In the genomic region with DNA sequence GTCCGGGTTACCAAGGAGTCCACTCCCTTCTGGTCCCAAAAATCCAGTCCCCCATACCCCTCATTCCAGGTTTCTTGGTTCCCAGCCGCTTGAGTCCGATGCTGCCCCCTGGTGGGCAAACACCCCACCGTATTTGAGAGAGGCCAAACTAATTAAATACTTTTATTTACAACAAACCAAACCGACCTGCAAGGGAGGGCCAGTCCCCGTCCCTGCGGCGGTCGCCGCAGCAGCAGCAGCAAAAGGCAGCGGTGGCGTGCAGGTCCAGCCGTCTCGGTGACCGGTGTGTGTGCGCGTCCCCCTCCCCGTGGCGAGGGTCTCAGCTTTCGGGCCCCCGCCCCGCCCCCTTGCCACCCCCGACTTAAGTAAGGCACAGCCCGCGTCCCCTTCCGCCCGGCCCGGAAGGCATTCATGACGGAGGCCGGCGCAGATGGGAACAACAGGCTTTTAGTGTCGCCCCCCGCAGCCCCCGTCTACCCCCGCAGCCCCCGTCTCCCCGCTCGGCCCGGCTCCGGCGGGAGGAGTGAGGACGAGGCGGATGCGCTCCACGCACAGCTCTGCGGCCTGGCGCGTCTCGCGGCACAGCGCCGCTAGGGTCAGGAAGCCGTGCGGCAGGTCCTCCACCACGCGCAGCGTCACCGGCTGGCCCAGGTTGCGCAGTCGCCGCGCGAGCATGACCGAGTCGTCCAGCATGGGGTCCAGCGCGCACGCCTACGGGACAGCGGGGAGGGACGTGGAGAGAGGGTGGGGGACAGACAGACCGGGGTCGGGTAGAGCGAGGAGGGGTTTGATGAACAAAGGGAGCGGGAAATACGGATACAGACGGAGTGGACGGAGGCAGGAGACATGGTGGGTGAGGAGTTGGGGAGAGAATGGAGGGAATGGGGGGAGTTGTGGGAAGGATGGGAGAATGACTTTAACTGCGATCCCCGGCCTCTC, we compare ENCODE assay signal across 8 cellular contexts. TPM values are rescaled to one million over a fixed set of nuclear protein-coding genes. Genes with fewer than 3 reads are reported as not detected.
DNase-seq lines count a peak whose midpoint lies in the region; ATAC-seq and TF ChIP-seq lines count a peak whose summit lies in the region.

No MANE protein-coding gene starts in this region.

- no peak for TF ChIP-seq POLR2A in tibial nerve (IDR thresholded peaks at IDR 0.05)

- 1 to 2% methylated on average over 74 to 80 of the region's 80 CpGs for WGBS in heart right ventricle, 2 donors
- 1% methylated on average over 42 to 64 of the region's 80 CpGs for WGBS in tibial nerve, 2 donors

- H3K27me3 ChIP-seq in DND-41 (ENCODE audit: insufficient read depth, low read length, poor library complexity) = no peaks in the 10 kb centered on the region
- no peaks in the 10 kb centered on the region for H3K27me3 ChIP-seq in adipocyte (replicated peaks; ENCODE audit: control insufficient read depth, insufficient read depth, low read length)
- no peaks in the 10 kb centered on the region for H3K27me3 ChIP-seq in heart right ventricle
- no peaks in the 10 kb centered on the region for H3K27me3 ChIP-seq in tibial nerve

- no peak for TF ChIP-seq EP300 in tibial nerve (IDR thresholded peaks at IDR 0.05)

- H4K20me1 ChIP-seq in DND-41 (ENCODE audit: insufficient read depth, low read length) = peaks cover 19% of the 10 kb centered on the region

- H2AFZ ChIP-seq in DND-41 (ENCODE audit: low read depth, low read length) = 0 out of 2 replicates have a peak overlapping the region, but pooled peaks have one; percentile 39

- H3K4me3 ChIP-seq in DND-41 (ENCODE audit: low read depth in 1 of 2, low read length in 2 of 2) (peak overlapping the region in 1 of 2 experiments; percentile 54; a peak in 2 of 4 replicates), adipocyte (ENCODE audit: low read length) (peak overlapping the region; percentile 72), heart right ventricle (peak overlapping the region; percentile 44 to 75 (median 62)), tibial nerve (peak overlapping the region; percentile 45 to 78 (median 62))

- H3K79me2 ChIP-seq in DND-41 (ENCODE audit: insufficient read depth, low read length) = peaks cover 13% of the 10 kb centered on the region

- TF ChIP-seq CTCF in DND-41 (IDR thresholded peaks at IDR 0.05; ENCODE audit: borderline replicate concordance, extremely low read depth, low read length, poor library complexity, severe bottlenecking) (peak; percentile 84), heart right ventricle (IDR thresholded peaks at IDR 0.05) (peak; percentile 80 to 94 (median 85)), tibial nerve (IDR thresholded peaks at IDR 0.05) (peak; percentile 76 to 90 (median 81))

- H3K4me1 ChIP-seq in DND-41 (ENCODE audit: insufficient read depth, low read length) (peaks cover 23% of the 10 kb centered on the region), adipocyte (ENCODE audit: control insufficient read depth, insufficient read depth, low read length) (peaks cover 17% of the 10 kb centered on the region), heart right ventricle (peaks cover 5 to 33% (median 25%) of the 10 kb centered on the region in 9 donors), tibial nerve (peaks cover 0 to 31% (median 11%) of the 10 kb centered on the region in 4 donors)

- peaks cover 17% of the 10 kb centered on the region for H3K36me3 ChIP-seq in DND-41 (ENCODE audit: insufficient read depth, low read length)
- H3K36me3 ChIP-seq in adipocyte (ENCODE audit: control insufficient read depth, insufficient read depth, low read length, severe bottlenecking) = peaks cover 37% of the 10 kb centered on the region
- H3K36me3 ChIP-seq in heart right ventricle = peaks cover 0 to 32% (median 10%) of the 10 kb centered on the region in 9 donors
- H3K36me3 ChIP-seq in tibial nerve = peaks cover 0 to 16% (median 0%) of the 10 kb centered on the region in 3 donors

- H3K4me2 ChIP-seq in DND-41 (ENCODE audit: insufficient read depth, low read length) = peak overlapping the region; percentile 63

- ATAC-seq in DND-41 (ENCODE audit: insufficient read depth, low read depth) (peak; percentile 23; the same call in 2 of the 3 replicates), heart right ventricle (peak; percentile 59 to 70 (median 64)), HG03520 (IDR thresholded peaks at IDR 0.05; ENCODE audit: unreplicated experiment) (no peak)

- H3K9me3 ChIP-seq in DND-41 (ENCODE audit: insufficient read depth, low read length, severe bottlenecking) = no peaks in the 10 kb centered on the region
- H3K9me3 ChIP-seq in adipocyte (ENCODE audit: control insufficient read depth, low read length) = no peaks in the 10 kb centered on the region
- H3K9me3 ChIP-seq in heart right ventricle = no peaks in the 10 kb centered on the region
- no peaks in the 10 kb centered on the region for H3K9me3 ChIP-seq in tibial nerve

- H3K9ac ChIP-seq in DND-41 (ENCODE audit: low read depth, low read length) (peak overlapping the region; percentile 36; the same call in 1 of the 2 replicates), adipocyte (ENCODE audit: low read length) (peak overlapping the region; percentile 75)

- H3K27ac ChIP-seq in DND-41 (ENCODE audit: low read length) = no peak overlapping the region
- peak overlapping the region in 9 of 10 donors; percentile 43 to 83 (median 72) for H3K27ac ChIP-seq in heart right ventricle
- H3K27ac ChIP-seq in tibial nerve = peak overlapping the region in 3 of 4 donors; percentile 52 to 70 (median 69)

- peak; percentile 76 for DNase-seq in DND-41
- DNase-seq in LoVo (ENCODE audit: low spot score) = peak; percentile 53
- peak; percentile 70 for DNase-seq in SW480 (ENCODE audit: low spot score)
- DNase-seq in adipocyte (ENCODE audit: low read depth) = peak; percentile 92
- peak; percentile 83 to 85 for DNase-seq in heart right ventricle
- DNase-seq in pons (ENCODE audit: low spot score) = peak; percentile 76
- DNase-seq in tibial nerve (ENCODE audit: low spot score in 2 of 2) = peak; percentile 78 to 92

- intact Hi-C loops in heart right ventricle (cut with DNase I) = no loop called here

RNA-seq across cellular contexts. Expression of gene CNFN, which starts 11.5 kb away (rescaled TPM):
- total RNA-seq in heart right ventricle (1 to 10 TPM in 1 of 10 donors, under 1 TPM in 4, not detected in 5; 0.51 to 1.3 (median 0.81) TPM), tibial nerve (1 to 10 TPM in 1 of 4 donors, not detected in 3; 5.0 TPM)
- 1 to 10 TPM; 1.6 to 7.2 TPM for polyA plus RNA-seq in heart right ventricle

RNA-seq across cellular contexts. Expression of gene LIPE, which starts 25.6 kb away (rescaled TPM):
- total RNA-seq in heart right ventricle (100 to 1,000 TPM in 1 of 10 donors, 10 to 100 TPM in 9; 39.4 to 109 (median 53.8) TPM), tibial nerve (100 to 1,000 TPM in 3 of 4 donors, 10 to 100 TPM in 1; 77.1 to 717 (median 234) TPM)
- polyA plus RNA-seq in heart right ventricle = 10 to 100 TPM; 60.6 to 80.7 TPM

RNA-seq across cellular contexts. Expression of gene CXCL17, which starts 41.1 kb away (rescaled TPM):
- total RNA-seq in heart right ventricle (not detected), tibial nerve (not detected)
- under 1 TPM in 1 of 2 donors, not detected in 1; 0.03 TPM for polyA plus RNA-seq in heart right ventricle
